Comparison of ENCODE assay signal across 7 cellular contexts in genomic region chr10:73991846-73992245, GRCh38. TPM values are rescaled to one million over a fixed set of nuclear protein-coding genes. Genes with fewer than 3 reads are reported as not detected.
DNase-seq lines count a peak whose midpoint lies in the region; ATAC-seq, FAIRE-seq and TF ChIP-seq lines count a peak whose summit lies in the region.

No MANE protein-coding gene starts in this region.

- no peak overlapping the region for H3K27ac ChIP-seq in keratinocyte (ENCODE audit: control insufficient read depth, insufficient read depth, low read length)

- no peak for FAIRE-seq in keratinocyte (lab: Jason Lieb, UNC)

- no peak overlapping the region for H3K4me2 ChIP-seq in keratinocyte (ENCODE audit: control insufficient read depth, extremely low read depth, insufficient read depth, low read depth, low read length)

- no peak overlapping the region for H3K9ac ChIP-seq in keratinocyte (ENCODE audit: control insufficient read depth, extremely low read depth, insufficient read depth, low read length)

- H3K27me3 ChIP-seq in keratinocyte (ENCODE audit: control insufficient read depth, extremely low read depth, insufficient read depth, low read length), result no peaks in the 10 kb centered on the region

- H3K79me2 ChIP-seq in keratinocyte (ENCODE audit: control insufficient read depth, insufficient read depth, low read length), result no peaks in the 10 kb centered on the region

- peak overlapping the region; percentile 40 for H2AFZ ChIP-seq in keratinocyte (ENCODE audit: control insufficient read depth, low read length)

- dilution Hi-C loops in keratinocyte (cut with MboI; ENCODE audit: extremely low pct_ligation_motif_present, low sequenced_read_pairs), result no loop called here

- H3K4me1 ChIP-seq in keratinocyte (ENCODE audit: control insufficient read depth, extremely low read depth, insufficient read depth, low read length), result peaks cover 4% of the 10 kb centered on the region

- H3K9me3 ChIP-seq in keratinocyte (ENCODE audit: control insufficient read depth, low read depth, low read length), result no peaks in the 10 kb centered on the region

- no peak overlapping the region for H3K4me3 ChIP-seq in Jurkat, Clone E6-1 (ENCODE audit: low read length)
- no peak overlapping the region for H3K4me3 ChIP-seq in keratinocyte (ENCODE audit: control insufficient read depth in 2 of 3, extremely low read depth in 1 of 3, insufficient read depth in 2 of 3, low read depth in 1 of 3, low read length in 3 of 3)

- ATAC-seq in stimulated activated naive CD8-positive, alpha-beta T cell treated with anti-CD3 and anti-CD28 coated beads, Interleukin-15, Interleukin-2, amounts not matched to agents 100 U/mL and 50 U/mL, for 24 hours, result peak; percentile 96
- ATAC-seq in GM18502 (IDR thresholded peaks at IDR 0.05; ENCODE audit: poor library complexity, unreplicated experiment), result no peak

- DNase-seq in Jurkat, Clone E6-1 (ENCODE audit: low read depth, low spot score), result peak; percentile 93
- DNase-seq in activated CD4-positive, alpha-beta T cell treated with anti-CD3 and anti-CD28 coated beads, Interleukin-2, amount 50 U/mL, for 48 hours, result peak; percentile 67 to 72
- DNase-seq in keratinocyte (ENCODE audit: low read depth, low spot score), result no peak
- peak; percentile 76 for DNase-seq in stimulated activated naive CD8-positive, alpha-beta T cell treated with anti-CD3 and anti-CD28 coated beads, Interleukin-15, Interleukin-2, amounts not matched to agents 100 U/mL and 50 U/mL, for 24 hours
- DNase-seq in superior temporal gyrus (ENCODE audit: extremely low spot score), result no peak
- no peak for DNase-seq in NCI-H187 treated with DMSO at 0.1 percent for 48 hours (lab: John Stamatoyannopoulos, UW)

- TF ChIP-seq CTCF in keratinocyte (optimal IDR thresholded peaks at IDR 0.05 in 1 of 3, IDR thresholded peaks at IDR 0.05 in 1 of 3, conservative IDR thresholded peaks at IDR 0.05 in 1 of 3; ENCODE audit: extremely low read depth in 1 of 3, insufficient read depth in 2 of 3, low read length in 3 of 3), result no peak

- no peaks in the 10 kb centered on the region for H3K36me3 ChIP-seq in keratinocyte (ENCODE audit: control insufficient read depth in 2 of 2, extremely low read depth in 1 of 2, insufficient read depth in 2 of 2, low read length in 2 of 2)

- H4K20me1 ChIP-seq in keratinocyte (ENCODE audit: control insufficient read depth, extremely low read depth, insufficient read depth, low read length), result no peaks in the 10 kb centered on the region

- no peaks in the 10 kb centered on the region for H3K9me1 ChIP-seq in keratinocyte (ENCODE audit: control insufficient read depth, extremely low read depth, insufficient read depth, low read length)

RNA-seq across cellular contexts. Expression of gene VCL, which starts 6.1 kb away (rescaled TPM):
- polyA plus RNA-seq in Jurkat, Clone E6-1 (2012; ENCODE audit: insufficient read depth, insufficient read length), result 10.5 TPM
- 92.1 to 106 TPM (median 102 TPM) in 3 replicates for polyA plus RNA-seq in keratinocyte
- 27.2 TPM for polyA plus RNA-seq in keratinocyte (2011; ENCODE audit: low read depth)
- polyA plus RNA-seq in keratinocyte (2011; cell fraction: cytosol; rRNA removed), result 31.6 and 47.9 TPM in 2 replicates
- 238 and 259 TPM in 2 replicates for polyA plus RNA-seq in keratinocyte (2011; cell fraction: nucleus; rRNA removed)
- polyA plus RNA-seq in keratinocyte (2012; ENCODE audit: low replicate concordance), result 19.1 and 101 TPM in 2 replicates
- 77.4 to 161 TPM (median 129 TPM) in 3 replicates for polyA minus RNA-seq in keratinocyte
- 78.3 TPM for polyA minus RNA-seq in keratinocyte (2011; cell fraction: cytosol; rRNA and poly(A)+ RNA removed)
- 257 and 336 TPM in 2 replicates for polyA minus RNA-seq in keratinocyte (2011; cell fraction: nucleus; rRNA and poly(A)+ RNA removed)

Comparison
In these comparisons a context has a peak if more than half of its experiments do, and no peak if none do; other contexts are left out.
1. DNase-seq: peak in Jurkat, Clone E6-1 (single experiment), activated CD4-positive, alpha-beta T cell treated with anti-CD3 and anti-CD28 coated beads, Interleukin-2, amount 50 U/mL, for 48 hours (2 of 2) and stimulated activated naive CD8-positive, alpha-beta T cell treated with anti-CD3 and anti-CD28 coated beads, Interleukin-15, Interleukin-2, amounts not matched to agents 100 U/mL and 50 U/mL, for 24 hours (single experiment); none in keratinocyte (single experiment), superior temporal gyrus (single experiment) and NCI-H187 treated with DMSO at 0.1 percent for 48 hours (single experiment).